9 cellular contexts compared by ENCODE assay signal in the genomic region with DNA sequence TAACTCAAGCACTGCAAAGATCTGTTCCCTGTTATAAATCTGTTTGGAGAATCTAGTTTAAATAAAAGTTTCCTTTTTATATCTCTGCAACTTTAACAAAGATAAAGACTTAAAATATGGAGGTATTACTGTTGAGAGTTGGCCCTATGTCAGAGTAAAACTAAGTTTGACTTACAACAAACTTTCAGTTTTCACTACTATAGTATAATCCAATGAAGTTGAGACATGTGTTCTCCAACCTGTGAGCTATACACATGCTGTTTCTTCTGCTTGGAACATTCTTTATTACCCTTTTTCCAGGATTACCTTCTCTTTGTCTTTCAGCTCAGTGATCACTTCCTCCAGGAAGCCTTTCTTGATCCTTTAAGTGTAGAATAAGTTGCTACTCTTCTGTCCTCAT.
"Had no signal": no experiment of that assay in that cellular context is flagged by ENCODE, and none has a peak within 500 bp of the region (broad histone marks: within the 10 kb centered on the region; RNA-seq: fewer than 3 reads in every experiment).

No MANE protein-coding gene starts in this region.

- H3K4me3 ChIP-seq: GM23248, HAP-1, K562 had no signal

- H2AFZ ChIP-seq: GM23248 had no signal

- H3K36me3 ChIP-seq: HAP-1 had no signal

- H3K9ac ChIP-seq: GM23248 had no signal

- H3K4me1 ChIP-seq: HAP-1 had no signal

- DNase-seq: GM23248, GOT3, H7, HFFc6, IMR-90, KG1 had no signal

- H3K27ac ChIP-seq: GM23248 had no signal

- H3K9me3 ChIP-seq: HAP-1 had no signal

- ATAC-seq: HCT116, K562 had no signal
